In the genomic region with DNA sequence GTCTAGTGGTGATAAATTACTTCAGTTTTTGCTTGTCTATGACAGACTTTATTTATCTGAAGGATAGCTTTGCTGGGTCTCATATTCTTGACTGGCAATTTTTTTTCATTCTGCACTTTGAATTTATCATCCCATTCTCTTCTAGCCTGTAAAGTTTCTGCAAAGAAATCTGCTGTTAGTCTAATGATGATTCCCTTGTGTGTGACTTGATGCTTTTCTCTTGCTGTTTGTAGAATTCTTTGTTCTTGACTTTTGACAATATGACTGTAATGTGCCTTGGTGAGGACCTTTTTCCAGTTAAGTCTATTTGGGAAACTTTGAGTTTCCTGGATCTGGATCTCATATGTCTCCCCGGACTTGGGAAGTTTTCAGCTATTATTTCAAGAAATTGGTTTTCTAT, we compare ENCODE assay signal across 25 cellular contexts. TPM values are rescaled to one million over a fixed set of nuclear protein-coding genes. Genes with fewer than 3 reads are reported as not detected.
DNase-seq lines count a peak whose midpoint lies in the region; ATAC-seq, FAIRE-seq and TF ChIP-seq lines count a peak whose summit lies in the region.
"Had no signal": no experiment of that assay in that cellular context is flagged by ENCODE, and none has a peak within 500 bp of the region (broad histone marks: within the 10 kb centered on the region; RNA-seq: fewer than 3 reads in every experiment).

No MANE protein-coding gene starts in this region.

- no peak for TF ChIP-seq POLR2A in A549 (IDR thresholded peaks at IDR 0.05; ENCODE audit: low read length)

- TF ChIP-seq EP300 in A549 (IDR thresholded peaks at IDR 0.05): no peak

- CTCF ChIA-PET in A549 (lab: Yijun Ruan, JAX): no interaction called here
- CTCF ChIA-PET in HEK293 (lab: Yijun Ruan, JAX): no interaction called here

- peak overlapping the region; percentile 76 for H3K27ac Mint-ChIP-seq in neural crest cell (ENCODE audit: unreplicated experiment)
- H3K27ac Mint-ChIP-seq in activated naive CD8-positive, alpha-beta T cell treated with anti-CD3 and anti-CD28 coated beads, Interleukin-2, amount 50 U/mL, for 24 hours: no peak overlapping the region
- H3K27ac Mint-ChIP-seq: CD14-positive monocyte; CD4-positive, alpha-beta memory T cell; CD4-positive, CD25-positive, alpha-beta regulatory T cell; CD8-positive, alpha-beta memory T cell had no signal

- no peaks in the 10 kb centered on the region for H3K4me1 Mint-ChIP-seq in neural crest cell
- H3K4me1 Mint-ChIP-seq in activated naive CD8-positive, alpha-beta T cell treated with anti-CD3 and anti-CD28 coated beads, Interleukin-2, amount 50 U/mL, for 24 hours: no peaks in the 10 kb centered on the region
- H3K4me1 Mint-ChIP-seq: CD14-positive monocyte; CD4-positive, alpha-beta memory T cell; CD8-positive, alpha-beta memory T cell had no signal

- no peak overlapping the region for H3K4me2 ChIP-seq in A549
- H3K4me2 ChIP-seq: BLaER1 had no signal

- H3K9me3 Mint-ChIP-seq in neural crest cell: peaks cover 17% of the 10 kb centered on the region
- H3K9me3 Mint-ChIP-seq in activated naive CD8-positive, alpha-beta T cell treated with anti-CD3 and anti-CD28 coated beads, Interleukin-2, amount 50 U/mL, for 24 hours: peaks cover 39% of the 10 kb centered on the region

- peaks cover 6% of the 10 kb centered on the region for H3K36me3 Mint-ChIP-seq in neural crest cell (ENCODE audit: low read depth)
- H3K36me3 Mint-ChIP-seq in activated naive CD8-positive, alpha-beta T cell treated with anti-CD3 and anti-CD28 coated beads, Interleukin-2, amount 50 U/mL, for 24 hours (ENCODE audit: low read depth): peaks cover 19% of the 10 kb centered on the region
- H3K36me3 Mint-ChIP-seq: CD14-positive monocyte had no signal

- H3K4me3 Mint-ChIP-seq in neural crest cell: no peak overlapping the region
- H3K4me3 Mint-ChIP-seq in activated naive CD8-positive, alpha-beta T cell treated with anti-CD3 and anti-CD28 coated beads, Interleukin-2, amount 50 U/mL, for 24 hours: no peak overlapping the region
- H3K4me3 Mint-ChIP-seq: CD14-positive monocyte; CD4-positive, CD25-positive, alpha-beta regulatory T cell; CD8-positive, alpha-beta memory T cell had no signal

- ATAC-seq in A549: no peak
- ATAC-seq in activated naive CD8-positive, alpha-beta T cell treated with anti-CD3 and anti-CD28 coated beads, Interleukin-2, amount 50 U/mL, for 24 hours: no peak

- 75% methylated on average over 1 of the region's 1 CpG for WGBS in A549 (ENCODE audit: missing lambda C conversion rate)

- POLR2A ChIA-PET in A549 (lab: Yijun Ruan, JAX) (no interaction called here), HEK293 (lab: Yijun Ruan, JAX) (no interaction called here)

- no peaks in the 10 kb centered on the region for H3K4me1 ChIP-seq in A549
- no peaks in the 10 kb centered on the region for H3K4me1 ChIP-seq in HEK293 (ENCODE audit: control insufficient read depth, insufficient read depth, low read length)
- H3K4me1 ChIP-seq: BE2C, BLaER1 had no signal

- H3K4me3 ChIP-seq in A549 (no peak overlapping the region), HEK293 (ENCODE audit: low read depth, low read length) (no peak overlapping the region)
- H3K4me3 ChIP-seq: BLaER1 had no signal

- H3K36me3 ChIP-seq in HEK293 (ENCODE audit: control insufficient read depth in 2 of 2, insufficient read depth in 1 of 2, low read length in 2 of 2): no peaks in the 10 kb centered on the region
- H3K36me3 ChIP-seq: BE2C had no signal

- H3K9me3 ChIP-seq in A549 (peaks cover 7% of the 10 kb centered on the region), HEK293 (ENCODE audit: control insufficient read depth, insufficient read depth, low read depth, low read length) (no peaks in the 10 kb centered on the region)
- H3K9me3 ChIP-seq: BE2C had no signal

- TF ChIP-seq CTCF in A549 (IDR thresholded peaks at IDR 0.05) (no peak), HEK293 (tag by site-specific recombination; IDR thresholded peaks at IDR 0.05) (no peak), neural crest cell (conservative IDR thresholded peaks at IDR 0.05) (no peak)

- peak; percentile 28 for FAIRE-seq in A549 (lab: Jason Lieb, UNC)
- FAIRE-seq: GM12891 had no signal

- H3K27me3 Mint-ChIP-seq in neural crest cell (ENCODE audit: low read depth): no peaks in the 10 kb centered on the region
- no peaks in the 10 kb centered on the region for H3K27me3 Mint-ChIP-seq in activated naive CD8-positive, alpha-beta T cell treated with anti-CD3 and anti-CD28 coated beads, Interleukin-2, amount 50 U/mL, for 24 hours
- H3K27me3 Mint-ChIP-seq: CD4-positive, alpha-beta memory T cell; CD4-positive, CD25-positive, alpha-beta regulatory T cell had no signal

- no peak for TF ChIP-seq RAD21 in A549 (conservative IDR thresholded peaks at IDR 0.05 in 1 of 2, IDR thresholded peaks at IDR 0.05 in 1 of 2)

- DNase-seq in A549 (ENCODE audit: low read depth in 1 of 2, low spot score in 1 of 2) (no peak), neural crest cell (ENCODE audit: low read depth, low spot score) (no peak), NCI-H82 treated with DMSO at 0.1 percent for 48 hours (lab: John Stamatoyannopoulos, UW; ENCODE audit: unreplicated experiment) (no peak)
- no peak for DNase-seq in activated naive CD8-positive, alpha-beta T cell treated with anti-CD3 and anti-CD28 coated beads, Interleukin-2, amount 50 U/mL, for 24 hours
- DNase-seq: ACHN; BE2C; C1 segment of cervical spinal cord; CD4-positive, alpha-beta memory T cell; CD4-positive, CD25-positive, alpha-beta regulatory T cell; CD8-positive, alpha-beta memory T cell; COR-L47; DMS 273 treated with DMSO at 0.1 percent for 48 hours; DMS153; DMS53; DMS79; DND-41; EL; GDM1 had no signal

- H3K27ac ChIP-seq in A549 (no peak overlapping the region), HEK293 (ENCODE audit: extremely low read depth, low read depth, low read length) (no peak overlapping the region)
- H3K27ac ChIP-seq: 22Rv1, BLaER1 had no signal

TF ChIP-seq in A549, 52 proteins besides CTCF, POLR2A, EP300 and RAD21 (continues in another document):
- TF ChIP-seq, protein P1, sequence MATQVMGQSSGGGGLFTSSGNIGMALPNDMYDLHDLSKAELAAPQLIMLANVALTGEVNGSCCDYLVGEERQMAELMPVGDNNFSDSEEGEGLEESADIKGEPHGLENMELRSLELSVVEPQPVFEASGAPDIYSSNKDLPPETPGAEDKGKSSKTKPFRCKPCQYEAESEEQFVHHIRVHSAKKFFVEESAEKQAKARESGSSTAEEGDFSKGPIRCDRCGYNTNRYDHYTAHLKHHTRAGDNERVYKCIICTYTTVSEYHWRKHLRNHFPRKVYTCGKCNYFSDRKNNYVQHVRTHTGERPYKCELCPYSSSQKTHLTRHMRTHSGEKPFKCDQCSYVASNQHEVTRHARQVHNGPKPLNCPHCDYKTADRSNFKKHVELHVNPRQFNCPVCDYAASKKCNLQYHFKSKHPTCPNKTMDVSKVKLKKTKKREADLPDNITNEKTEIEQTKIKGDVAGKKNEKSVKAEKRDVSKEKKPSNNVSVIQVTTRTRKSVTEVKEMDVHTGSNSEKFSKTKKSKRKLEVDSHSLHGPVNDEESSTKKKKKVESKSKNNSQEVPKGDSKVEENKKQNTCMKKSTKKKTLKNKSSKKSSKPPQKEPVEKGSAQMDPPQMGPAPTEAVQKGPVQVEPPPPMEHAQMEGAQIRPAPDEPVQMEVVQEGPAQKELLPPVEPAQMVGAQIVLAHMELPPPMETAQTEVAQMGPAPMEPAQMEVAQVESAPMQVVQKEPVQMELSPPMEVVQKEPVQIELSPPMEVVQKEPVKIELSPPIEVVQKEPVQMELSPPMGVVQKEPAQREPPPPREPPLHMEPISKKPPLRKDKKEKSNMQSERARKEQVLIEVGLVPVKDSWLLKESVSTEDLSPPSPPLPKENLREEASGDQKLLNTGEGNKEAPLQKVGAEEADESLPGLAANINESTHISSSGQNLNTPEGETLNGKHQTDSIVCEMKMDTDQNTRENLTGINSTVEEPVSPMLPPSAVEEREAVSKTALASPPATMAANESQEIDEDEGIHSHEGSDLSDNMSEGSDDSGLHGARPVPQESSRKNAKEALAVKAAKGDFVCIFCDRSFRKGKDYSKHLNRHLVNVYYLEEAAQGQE (IDR thresholded peaks at IDR 0.05): no peak
- TF ChIP-seq POLR2AphosphoS2 (conservative IDR thresholded peaks at IDR 0.05; ENCODE audit: low read length) (no peak), RCOR1 (IDR thresholded peaks at IDR 0.05; ENCODE audit: low read depth, low read length) (no peak), KDM5A (IDR thresholded peaks at IDR 0.05) (no peak)

TF ChIP-seq in HEK293, 187 proteins besides CTCF, POLR2A, EP300 and RAD21 (continues in another document):
- no peak for TF ChIP-seq ZBTB21 (tag by site-specific recombination; IDR thresholded peaks at IDR 0.05)
- TF ChIP-seq, protein P1 (tag by site-specific recombination; IDR thresholded peaks at IDR 0.05): no peak

RNA-seq across cellular contexts. Expression of a gene that starts 59.3 kb away (rescaled TPM):
- polyA plus RNA-seq in A549 (2011; rRNA removed) (0.87 and 1.4 TPM in 2 replicates), A549 (2017; fragmentation: RNase III; extraction: RNeasy Plus Mini Kit Qiagen cat#74134 plus additional on column Dnase treatment) (0.72 to 0.79 TPM (median 0.76 TPM) in 3 replicates)
- 0.09 and 0.18 TPM in 2 replicates for polyA plus RNA-seq in A549 (2012; cell fraction: cytosol; rRNA removed)
- polyA plus RNA-seq in A549 (2012; cell fraction: nucleus; rRNA removed): 0.11 and 0.31 TPM in 2 replicates
- polyA minus RNA-seq in A549 (2011; rRNA and poly(A)+ RNA removed): 0.79 and 1.4 TPM in 2 replicates
- total RNA-seq in neural crest cell: 0.12 TPM in 1 of 2 replicates, not detected in the other
- total RNA-seq: A673, G401 had no signal
